2 cellular contexts compared by ENCODE assay signal in the genomic region with DNA sequence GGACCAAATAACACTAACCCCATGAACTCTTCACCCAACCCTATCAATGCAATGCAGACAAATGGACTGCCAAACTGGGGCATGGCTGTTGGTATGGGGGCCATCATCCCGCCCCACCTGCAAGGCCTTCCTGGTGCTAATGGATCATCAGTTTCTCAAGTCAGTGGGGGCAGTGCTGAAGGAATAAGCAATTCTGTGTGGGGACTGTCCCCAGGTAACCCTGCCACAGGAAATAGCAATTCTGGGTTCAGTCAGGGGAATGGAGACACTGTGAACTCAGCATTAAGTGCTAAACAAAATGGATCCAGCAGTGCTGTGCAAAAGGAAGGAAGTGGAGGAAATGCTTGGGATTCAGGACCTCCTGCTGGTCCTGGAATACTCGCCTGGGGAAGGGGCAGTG.
TF ChIP-seq lines count a peak whose summit lies in the region.

No MANE protein-coding gene starts in this region.

TF ChIP-seq in HCT116, 20 proteins besides CTCF, POLR2A, EP300 and RAD21:
- TF ChIP-seq, protein P1, sequence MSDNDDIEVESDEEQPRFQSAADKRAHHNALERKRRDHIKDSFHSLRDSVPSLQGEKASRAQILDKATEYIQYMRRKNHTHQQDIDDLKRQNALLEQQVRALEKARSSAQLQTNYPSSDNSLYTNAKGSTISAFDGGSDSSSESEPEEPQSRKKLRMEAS (IDR thresholded peaks at IDR 0.05) = no peak
- no peak for TF ChIP-seq FOSL1 (IDR thresholded peaks at IDR 0.05; ENCODE audit: low read depth)
- no peak for TF ChIP-seq EZH2 (IDR thresholded peaks at IDR 0.05)
- no peak for TF ChIP-seq EGR1 (IDR thresholded peaks at IDR 0.05; ENCODE audit: low read depth)
- TF ChIP-seq, protein P2, sequence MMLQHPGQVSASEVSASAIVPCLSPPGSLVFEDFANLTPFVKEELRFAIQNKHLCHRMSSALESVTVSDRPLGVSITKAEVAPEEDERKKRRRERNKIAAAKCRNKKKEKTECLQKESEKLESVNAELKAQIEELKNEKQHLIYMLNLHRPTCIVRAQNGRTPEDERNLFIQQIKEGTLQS (IDR thresholded peaks at IDR 0.05) = no peak
- TF ChIP-seq JUND (IDR thresholded peaks at IDR 0.05) = no peak
- no peak for TF ChIP-seq CEBPB (IDR thresholded peaks at IDR 0.05; ENCODE audit: low read depth)
- TF ChIP-seq, protein P3, sequence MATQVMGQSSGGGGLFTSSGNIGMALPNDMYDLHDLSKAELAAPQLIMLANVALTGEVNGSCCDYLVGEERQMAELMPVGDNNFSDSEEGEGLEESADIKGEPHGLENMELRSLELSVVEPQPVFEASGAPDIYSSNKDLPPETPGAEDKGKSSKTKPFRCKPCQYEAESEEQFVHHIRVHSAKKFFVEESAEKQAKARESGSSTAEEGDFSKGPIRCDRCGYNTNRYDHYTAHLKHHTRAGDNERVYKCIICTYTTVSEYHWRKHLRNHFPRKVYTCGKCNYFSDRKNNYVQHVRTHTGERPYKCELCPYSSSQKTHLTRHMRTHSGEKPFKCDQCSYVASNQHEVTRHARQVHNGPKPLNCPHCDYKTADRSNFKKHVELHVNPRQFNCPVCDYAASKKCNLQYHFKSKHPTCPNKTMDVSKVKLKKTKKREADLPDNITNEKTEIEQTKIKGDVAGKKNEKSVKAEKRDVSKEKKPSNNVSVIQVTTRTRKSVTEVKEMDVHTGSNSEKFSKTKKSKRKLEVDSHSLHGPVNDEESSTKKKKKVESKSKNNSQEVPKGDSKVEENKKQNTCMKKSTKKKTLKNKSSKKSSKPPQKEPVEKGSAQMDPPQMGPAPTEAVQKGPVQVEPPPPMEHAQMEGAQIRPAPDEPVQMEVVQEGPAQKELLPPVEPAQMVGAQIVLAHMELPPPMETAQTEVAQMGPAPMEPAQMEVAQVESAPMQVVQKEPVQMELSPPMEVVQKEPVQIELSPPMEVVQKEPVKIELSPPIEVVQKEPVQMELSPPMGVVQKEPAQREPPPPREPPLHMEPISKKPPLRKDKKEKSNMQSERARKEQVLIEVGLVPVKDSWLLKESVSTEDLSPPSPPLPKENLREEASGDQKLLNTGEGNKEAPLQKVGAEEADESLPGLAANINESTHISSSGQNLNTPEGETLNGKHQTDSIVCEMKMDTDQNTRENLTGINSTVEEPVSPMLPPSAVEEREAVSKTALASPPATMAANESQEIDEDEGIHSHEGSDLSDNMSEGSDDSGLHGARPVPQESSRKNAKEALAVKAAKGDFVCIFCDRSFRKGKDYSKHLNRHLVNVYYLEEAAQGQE (IDR thresholded peaks at IDR 0.05; ENCODE audit: low read depth) = no peak
- TF ChIP-seq YY1 (IDR thresholded peaks at IDR 0.05; ENCODE audit: extremely low read depth, insufficient replicate concordance, low read depth, low read length) = no peak
- TF ChIP-seq ZFX (IDR thresholded peaks at IDR 0.05) = no peak
- TF ChIP-seq ELF1 (IDR thresholded peaks at IDR 0.05; ENCODE audit: borderline replicate concordance, low read depth) = no peak
- no peak for TF ChIP-seq EZH2phosphoT487 (IDR thresholded peaks at IDR 0.05; ENCODE audit: borderline replicate concordance)
- no peak for TF ChIP-seq SIN3A (IDR thresholded peaks at IDR 0.05; ENCODE audit: low read depth)
- no peak for TF ChIP-seq CBX3 (IDR thresholded peaks at IDR 0.05; ENCODE audit: low read depth)
- TF ChIP-seq, protein P4, sequence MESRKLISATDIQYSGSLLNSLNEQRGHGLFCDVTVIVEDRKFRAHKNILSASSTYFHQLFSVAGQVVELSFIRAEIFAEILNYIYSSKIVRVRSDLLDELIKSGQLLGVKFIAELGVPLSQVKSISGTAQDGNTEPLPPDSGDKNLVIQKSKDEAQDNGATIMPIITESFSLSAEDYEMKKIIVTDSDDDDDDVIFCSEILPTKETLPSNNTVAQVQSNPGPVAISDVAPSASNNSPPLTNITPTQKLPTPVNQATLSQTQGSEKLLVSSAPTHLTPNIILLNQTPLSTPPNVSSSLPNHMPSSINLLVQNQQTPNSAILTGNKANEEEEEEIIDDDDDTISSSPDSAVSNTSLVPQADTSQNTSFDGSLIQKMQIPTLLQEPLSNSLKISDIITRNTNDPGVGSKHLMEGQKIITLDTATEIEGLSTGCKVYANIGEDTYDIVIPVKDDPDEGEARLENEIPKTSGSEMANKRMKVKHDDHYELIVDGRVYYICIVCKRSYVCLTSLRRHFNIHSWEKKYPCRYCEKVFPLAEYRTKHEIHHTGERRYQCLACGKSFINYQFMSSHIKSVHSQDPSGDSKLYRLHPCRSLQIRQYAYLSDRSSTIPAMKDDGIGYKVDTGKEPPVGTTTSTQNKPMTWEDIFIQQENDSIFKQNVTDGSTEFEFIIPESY (IDR thresholded peaks at IDR 0.05; ENCODE audit: extremely low read depth, insufficient replicate concordance, low read length) = no peak
- no peak for TF ChIP-seq SRF (IDR thresholded peaks at IDR 0.05; ENCODE audit: low read depth)

TF ChIP-seq in endothelial cell of umbilical vein, 7 proteins besides CTCF, POLR2A, EP300 and RAD21:
- TF ChIP-seq JUN (IDR thresholded peaks at IDR 0.05; ENCODE audit: borderline replicate concordance, insufficient read depth, insufficient read length, low read depth) (no peak), POLR2AphosphoS5 (IDR thresholded peaks at IDR 0.05; ENCODE audit: insufficient read depth, low read depth, low read length) (no peak), GATA2 (IDR thresholded peaks at IDR 0.05; ENCODE audit: insufficient read depth, insufficient read length, low read depth, low read length) (no peak), FOS (IDR thresholded peaks at IDR 0.05; ENCODE audit: borderline replicate concordance, insufficient read depth, low read length) (no peak), EZH2 (IDR thresholded peaks at IDR 0.05; ENCODE audit: borderline replicate concordance, low read depth, low read length, severe bottlenecking) (no peak), MYC (IDR thresholded peaks at IDR 0.05; ENCODE audit: low read depth, low read length) (no peak)
- TF ChIP-seq, protein P1 (IDR thresholded peaks at IDR 0.05; ENCODE audit: insufficient read depth, insufficient read length) = no peak
TF ChIP-seq in endothelial cell of umbilical vein: peak in this region for 0.
